Comparison of ENCODE assay signal across 1 cellular context in the genomic region with DNA sequence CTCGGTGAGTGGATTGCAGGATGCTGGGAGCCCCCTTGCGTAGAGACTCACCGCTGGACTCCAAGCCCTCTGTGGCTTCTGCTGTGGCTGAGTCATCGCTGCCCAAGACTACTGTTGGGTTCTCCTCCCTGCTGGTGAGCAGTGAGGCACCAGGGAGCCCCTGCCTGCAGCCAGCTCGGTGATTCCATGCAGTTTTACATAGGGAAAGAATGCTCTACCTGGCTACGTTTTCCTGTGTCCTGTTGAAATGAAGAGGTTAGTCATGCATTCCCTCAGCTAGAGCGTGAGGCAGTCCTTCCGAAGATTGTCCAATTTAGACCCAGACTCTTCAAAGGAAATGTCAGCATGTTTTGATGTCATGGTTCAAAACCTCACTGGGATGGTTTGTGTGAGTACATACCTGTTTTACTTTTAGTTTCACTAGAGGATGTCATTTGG.
TF ChIP-seq lines count a peak whose summit lies in the region.

No MANE protein-coding gene starts in this region.

TF ChIP-seq in HCT116, 20 proteins besides CTCF, POLR2A, EP300 and RAD21 (continued from another document):
- TF ChIP-seq ELF1 (IDR thresholded peaks at IDR 0.05; ENCODE audit: borderline replicate concordance, low read depth) = no peak
- TF ChIP-seq, protein P1, sequence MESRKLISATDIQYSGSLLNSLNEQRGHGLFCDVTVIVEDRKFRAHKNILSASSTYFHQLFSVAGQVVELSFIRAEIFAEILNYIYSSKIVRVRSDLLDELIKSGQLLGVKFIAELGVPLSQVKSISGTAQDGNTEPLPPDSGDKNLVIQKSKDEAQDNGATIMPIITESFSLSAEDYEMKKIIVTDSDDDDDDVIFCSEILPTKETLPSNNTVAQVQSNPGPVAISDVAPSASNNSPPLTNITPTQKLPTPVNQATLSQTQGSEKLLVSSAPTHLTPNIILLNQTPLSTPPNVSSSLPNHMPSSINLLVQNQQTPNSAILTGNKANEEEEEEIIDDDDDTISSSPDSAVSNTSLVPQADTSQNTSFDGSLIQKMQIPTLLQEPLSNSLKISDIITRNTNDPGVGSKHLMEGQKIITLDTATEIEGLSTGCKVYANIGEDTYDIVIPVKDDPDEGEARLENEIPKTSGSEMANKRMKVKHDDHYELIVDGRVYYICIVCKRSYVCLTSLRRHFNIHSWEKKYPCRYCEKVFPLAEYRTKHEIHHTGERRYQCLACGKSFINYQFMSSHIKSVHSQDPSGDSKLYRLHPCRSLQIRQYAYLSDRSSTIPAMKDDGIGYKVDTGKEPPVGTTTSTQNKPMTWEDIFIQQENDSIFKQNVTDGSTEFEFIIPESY (IDR thresholded peaks at IDR 0.05; ENCODE audit: extremely low read depth, insufficient replicate concordance, low read length) = no peak
- TF ChIP-seq POLR2AphosphoS5 (IDR thresholded peaks at IDR 0.05; ENCODE audit: low read depth, low read length) = no peak
- no peak for TF ChIP-seq ZNF274 (IDR thresholded peaks at IDR 0.05; ENCODE audit: low read depth, low read length)
- no peak for TF ChIP-seq ZFX (IDR thresholded peaks at IDR 0.05)
- TF ChIP-seq EZH2phosphoT487 (IDR thresholded peaks at IDR 0.05; ENCODE audit: borderline replicate concordance) = no peak
- no peak for TF ChIP-seq YY1 (IDR thresholded peaks at IDR 0.05; ENCODE audit: extremely low read depth, insufficient replicate concordance, low read depth, low read length)
